Comparison of ENCODE assay signal across 31 cellular contexts in genomic region chr2:182733572-182733971, GRCh38.
"Had no signal": no experiment of that assay in that cellular context is flagged by ENCODE, and none has a peak within 500 bp of the region (broad histone marks: within the 10 kb centered on the region; RNA-seq: fewer than 3 reads in every experiment).

No MANE protein-coding gene starts in this region.

- H3K4me3 ChIP-seq: colonic mucosa, gastroesophageal sphincter had no signal

- H3K4me1 ChIP-seq: colonic mucosa, gastroesophageal sphincter had no signal

- H3K27ac ChIP-seq: brain microvascular endothelial cell, colonic mucosa, gastroesophageal sphincter, WERI-Rb-1 had no signal

- H3K9me3 ChIP-seq: colonic mucosa, gastroesophageal sphincter had no signal

- H3K4me1 Mint-ChIP-seq: activated T-helper 17 cell treated with anti-CD3 and anti-CD28 coated beads, Interleukin-2, amount 50 U/mL, for 72 hours; endodermal cell had no signal

- ATAC-seq: activated CD4-positive, CD25-positive, alpha-beta regulatory T cell treated with anti-CD3 and anti-CD28 coated beads, Interleukin-2, amount 50 U/mL, for 24 hours; activated CD8-positive, alpha-beta T cell treated with anti-CD3 and anti-CD28 coated beads for 36 hours; activated T-cell treated with anti-CD3 and anti-CD28 coated beads, Interleukin-2, amount 50 U/mL, for 4 hours; activated T-helper 17 cell treated with anti-CD3 and anti-CD28 coated beads, Interleukin-2, amount 50 U/mL, for 72 hours; esophagus mucosa; gastroesophageal sphincter; T-helper 17 cell had no signal

- H3K36me3 ChIP-seq: colonic mucosa had no signal

- H3K27me3 Mint-ChIP-seq: activated B cell treated with CpG ODN at 0.5 μM for 24 hours; activated CD8-positive, alpha-beta T cell treated with anti-CD3 and anti-CD28 coated beads for 36 hours; activated naive CD8-positive, alpha-beta T cell; activated T-helper 17 cell treated with anti-CD3 and anti-CD28 coated beads, Interleukin-2, amount 50 U/mL, for 72 hours; T-helper 17 cell had no signal

- H3K4me3 Mint-ChIP-seq: activated B cell treated with CpG ODN at 0.5 μM for 24 hours; activated CD8-positive, alpha-beta T cell treated with anti-CD3 and anti-CD28 coated beads for 36 hours; activated naive CD8-positive, alpha-beta T cell; activated T-cell treated with anti-CD3 and anti-CD28 coated beads, Interleukin-2, amount 50 U/mL, for 4 hours; activated T-helper 17 cell treated with anti-CD3 and anti-CD28 coated beads, Interleukin-2, amount 50 U/mL, for 72 hours; endodermal cell; T-helper 17 cell; T-helper 2 cell treated with Interferon-gamma antibody and Interleukin-4, amounts not matched to agents 5 μg/mL and 100 μg/mL, for 36 hours had no signal

- H3K9me3 Mint-ChIP-seq: activated B cell treated with CpG ODN at 0.5 μM for 24 hours; activated CD8-positive, alpha-beta T cell treated with anti-CD3 and anti-CD28 coated beads for 36 hours; activated T-cell treated with anti-CD3 and anti-CD28 coated beads, Interleukin-2, amount 50 U/mL, for 4 hours; activated T-helper 17 cell treated with anti-CD3 and anti-CD28 coated beads, Interleukin-2, amount 50 U/mL, for 72 hours; endodermal cell; T-helper 2 cell treated with Interferon-gamma antibody and Interleukin-4, amounts not matched to agents 5 μg/mL and 100 μg/mL, for 36 hours had no signal

- DNase-seq: activated B cell treated with CpG ODN at 0.5 μM for 24 hours; activated CD4-positive, alpha-beta T cell treated with anti-CD3 and anti-CD28 coated beads for 48 hours; activated CD4-positive, alpha-beta T cell treated with anti-CD3 and anti-CD28 coated beads, Interleukin-2, amount 50 U/mL, for 1 hour; activated CD4-positive, alpha-beta T cell treated with anti-CD3 and anti-CD28 coated beads, Interleukin-2, amount 50 U/mL, for 48 hours; activated CD8-positive, alpha-beta memory T cell treated with anti-CD3 and anti-CD28 coated beads for 24 hours; activated CD8-positive, alpha-beta T cell treated with anti-CD3 and anti-CD28 coated beads for 36 hours; activated effector memory CD4-positive, alpha-beta T cell treated with Interleukin-2 at 50 U/mL for 16 hours; activated gamma-delta T cell treated with Interleukin-2 at 50 U/mL for 16 hours; activated naive CD4-positive, alpha-beta T cell treated with anti-CD3 and anti-CD28 coated beads, Interleukin-2, amount 50 U/mL, for 16 hours; activated naive CD4-positive, alpha-beta T cell treated with Interleukin-2 at 50 U/mL for 16 hours; activated T-cell treated with anti-CD3 and anti-CD28 coated beads, Interleukin-2, amount 50 U/mL, for 4 hours; amniotic stem cell; anterior cingulate cortex; brain microvascular endothelial cell; colonic mucosa; effector CD8-positive, alpha-beta T cell; endodermal cell; foreskin fibroblast; head of caudate nucleus; T-helper 1 cell; T-helper 17 cell; T1000; WERI-Rb-1 had no signal

- H3K27me3 ChIP-seq: brain microvascular endothelial cell, colonic mucosa, gastroesophageal sphincter had no signal

- FAIRE-seq: astrocyte, bronchial epithelial cell had no signal

- H3K27ac Mint-ChIP-seq: activated B cell treated with CpG ODN at 0.5 μM for 24 hours; activated CD8-positive, alpha-beta T cell treated with anti-CD3 and anti-CD28 coated beads for 36 hours; activated naive CD8-positive, alpha-beta T cell; activated T-helper 17 cell treated with anti-CD3 and anti-CD28 coated beads, Interleukin-2, amount 50 U/mL, for 72 hours; endodermal cell; T-helper 17 cell; T-helper 2 cell treated with Interferon-gamma antibody and Interleukin-4, amounts not matched to agents 5 μg/mL and 100 μg/mL, for 36 hours had no signal
